1 cellular context compared by ENCODE assay signal in the genomic region with DNA sequence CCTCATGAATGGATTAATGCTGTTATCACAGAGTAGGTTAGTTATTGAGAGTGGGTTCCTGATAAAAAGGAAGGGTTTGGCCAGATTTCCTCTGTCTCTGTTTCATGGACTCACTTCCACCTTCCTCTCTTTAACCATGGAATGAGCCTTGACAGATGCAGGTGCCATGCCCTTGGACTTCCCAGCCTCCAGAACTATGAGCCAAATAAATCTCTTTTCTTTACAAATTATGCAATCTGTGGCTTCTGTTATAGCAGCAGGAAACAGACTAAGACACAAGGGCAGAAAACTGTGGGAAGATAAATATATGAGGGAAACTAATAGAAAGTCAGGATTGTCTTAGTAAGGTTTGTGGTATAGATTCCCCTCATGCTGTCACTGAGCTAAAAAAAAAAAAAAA.
TF ChIP-seq lines count a peak whose summit lies in the region.

No MANE protein-coding gene starts in this region.

TF ChIP-seq in HepG2, 621 proteins besides CTCF, POLR2A, EP300 and RAD21 (continued from another document):
- TF ChIP-seq, protein P1, sequence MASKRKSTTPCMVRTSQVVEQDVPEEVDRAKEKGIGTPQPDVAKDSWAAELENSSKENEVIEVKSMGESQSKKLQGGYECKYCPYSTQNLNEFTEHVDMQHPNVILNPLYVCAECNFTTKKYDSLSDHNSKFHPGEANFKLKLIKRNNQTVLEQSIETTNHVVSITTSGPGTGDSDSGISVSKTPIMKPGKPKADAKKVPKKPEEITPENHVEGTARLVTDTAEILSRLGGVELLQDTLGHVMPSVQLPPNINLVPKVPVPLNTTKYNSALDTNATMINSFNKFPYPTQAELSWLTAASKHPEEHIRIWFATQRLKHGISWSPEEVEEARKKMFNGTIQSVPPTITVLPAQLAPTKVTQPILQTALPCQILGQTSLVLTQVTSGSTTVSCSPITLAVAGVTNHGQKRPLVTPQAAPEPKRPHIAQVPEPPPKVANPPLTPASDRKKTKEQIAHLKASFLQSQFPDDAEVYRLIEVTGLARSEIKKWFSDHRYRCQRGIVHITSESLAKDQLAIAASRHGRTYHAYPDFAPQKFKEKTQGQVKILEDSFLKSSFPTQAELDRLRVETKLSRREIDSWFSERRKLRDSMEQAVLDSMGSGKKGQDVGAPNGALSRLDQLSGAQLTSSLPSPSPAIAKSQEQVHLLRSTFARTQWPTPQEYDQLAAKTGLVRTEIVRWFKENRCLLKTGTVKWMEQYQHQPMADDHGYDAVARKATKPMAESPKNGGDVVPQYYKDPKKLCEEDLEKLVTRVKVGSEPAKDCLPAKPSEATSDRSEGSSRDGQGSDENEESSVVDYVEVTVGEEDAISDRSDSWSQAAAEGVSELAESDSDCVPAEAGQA (IDR thresholded peaks at IDR 0.05; ENCODE audit: low read depth), result no peak
- TF ChIP-seq, protein P1 (CRISPR knock-in tag; IDR thresholded peaks at IDR 0.05; ENCODE audit: borderline replicate concordance), result no peak
- TF ChIP-seq TBP (CRISPR knock-in tag; IDR thresholded peaks at IDR 0.05) (no peak), THYN1 (CRISPR knock-in tag; IDR thresholded peaks at IDR 0.05; ENCODE audit: borderline replicate concordance, low read depth) (no peak), MTF2 (CRISPR knock-in tag; IDR thresholded peaks at IDR 0.05; ENCODE audit: borderline replicate concordance) (no peak), ZNF564 (CRISPR knock-in tag; IDR thresholded peaks at IDR 0.05) (peak; percentile 99), ZNF33B (CRISPR knock-in tag; IDR thresholded peaks at IDR 0.05) (no peak), KMT2B (CRISPR knock-in tag; IDR thresholded peaks at IDR 0.05) (no peak), ZNF782 (CRISPR knock-in tag; IDR thresholded peaks at IDR 0.05; ENCODE audit: borderline replicate concordance) (no peak), CAMTA2 (CRISPR knock-in tag; IDR thresholded peaks at IDR 0.05; ENCODE audit: borderline replicate concordance) (no peak), ZNF12 (CRISPR knock-in tag; IDR thresholded peaks at IDR 0.05) (peak; percentile 88), GFI1 (CRISPR knock-in tag; IDR thresholded peaks at IDR 0.05; ENCODE audit: borderline replicate concordance) (no peak)
- TF ChIP-seq, protein P2, sequence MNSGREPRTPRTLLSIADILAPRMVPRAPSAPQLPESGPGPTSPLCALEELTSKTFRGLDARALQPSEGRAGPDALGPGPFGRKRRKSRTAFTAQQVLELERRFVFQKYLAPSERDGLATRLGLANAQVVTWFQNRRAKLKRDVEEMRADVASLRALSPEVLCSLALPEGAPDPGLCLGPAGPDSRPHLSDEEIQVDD (CRISPR knock-in tag; IDR thresholded peaks at IDR 0.05; ENCODE audit: borderline replicate concordance), result no peak
- TF ChIP-seq, protein P3, sequence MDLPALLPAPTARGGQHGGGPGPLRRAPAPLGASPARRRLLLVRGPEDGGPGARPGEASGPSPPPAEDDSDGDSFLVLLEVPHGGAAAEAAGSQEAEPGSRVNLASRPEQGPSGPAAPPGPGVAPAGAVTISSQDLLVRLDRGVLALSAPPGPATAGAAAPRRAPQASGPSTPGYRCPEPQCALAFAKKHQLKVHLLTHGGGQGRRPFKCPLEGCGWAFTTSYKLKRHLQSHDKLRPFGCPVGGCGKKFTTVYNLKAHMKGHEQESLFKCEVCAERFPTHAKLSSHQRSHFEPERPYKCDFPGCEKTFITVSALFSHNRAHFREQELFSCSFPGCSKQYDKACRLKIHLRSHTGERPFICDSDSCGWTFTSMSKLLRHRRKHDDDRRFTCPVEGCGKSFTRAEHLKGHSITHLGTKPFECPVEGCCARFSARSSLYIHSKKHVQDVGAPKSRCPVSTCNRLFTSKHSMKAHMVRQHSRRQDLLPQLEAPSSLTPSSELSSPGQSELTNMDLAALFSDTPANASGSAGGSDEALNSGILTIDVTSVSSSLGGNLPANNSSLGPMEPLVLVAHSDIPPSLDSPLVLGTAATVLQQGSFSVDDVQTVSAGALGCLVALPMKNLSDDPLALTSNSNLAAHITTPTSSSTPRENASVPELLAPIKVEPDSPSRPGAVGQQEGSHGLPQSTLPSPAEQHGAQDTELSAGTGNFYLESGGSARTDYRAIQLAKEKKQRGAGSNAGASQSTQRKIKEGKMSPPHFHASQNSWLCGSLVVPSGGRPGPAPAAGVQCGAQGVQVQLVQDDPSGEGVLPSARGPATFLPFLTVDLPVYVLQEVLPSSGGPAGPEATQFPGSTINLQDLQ (CRISPR knock-in tag; IDR thresholded peaks at IDR 0.05), result no peak
- TF ChIP-seq, protein P4, sequence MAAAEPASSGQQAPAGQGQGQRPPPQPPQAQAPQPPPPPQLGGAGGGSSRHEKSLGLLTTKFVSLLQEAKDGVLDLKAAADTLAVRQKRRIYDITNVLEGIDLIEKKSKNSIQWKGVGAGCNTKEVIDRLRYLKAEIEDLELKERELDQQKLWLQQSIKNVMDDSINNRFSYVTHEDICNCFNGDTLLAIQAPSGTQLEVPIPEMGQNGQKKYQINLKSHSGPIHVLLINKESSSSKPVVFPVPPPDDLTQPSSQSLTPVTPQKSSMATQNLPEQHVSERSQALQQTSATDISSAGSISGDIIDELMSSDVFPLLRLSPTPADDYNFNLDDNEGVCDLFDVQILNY (CRISPR knock-in tag; conservative IDR thresholded peaks at IDR 0.05), result no peak
